19 cellular contexts compared by ENCODE assay signal in the genomic region with DNA sequence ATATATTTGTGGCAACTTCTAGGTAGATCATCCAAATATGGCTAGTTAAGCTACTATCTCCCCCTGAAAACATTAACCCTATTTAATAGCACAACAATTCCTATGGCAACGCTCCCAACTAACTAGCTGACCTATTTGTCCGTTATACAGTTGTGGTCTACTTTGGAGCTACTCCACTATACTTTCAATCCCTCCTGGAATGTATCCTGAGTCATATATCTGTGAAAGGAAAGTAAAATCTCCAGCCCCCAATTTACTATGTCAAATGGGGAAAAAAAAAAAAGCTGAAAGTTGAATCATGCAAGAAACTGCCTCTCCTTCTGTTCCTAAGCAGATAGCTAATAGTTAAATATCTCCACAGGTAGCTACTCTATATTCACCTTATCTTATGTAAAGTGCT.
DNase-seq lines count a peak whose midpoint lies in the region; ATAC-seq, FAIRE-seq and TF ChIP-seq lines count a peak whose summit lies in the region.
"Had no signal": no experiment of that assay in that cellular context is flagged by ENCODE, and none has a peak within 500 bp of the region (broad histone marks: within the 10 kb centered on the region; RNA-seq: fewer than 3 reads in every experiment).

No MANE protein-coding gene starts in this region.

- H3K36me3 ChIP-seq in SK-N-SH (replicated peaks in 1 of 2; ENCODE audit: control insufficient read depth in 1 of 2, insufficient read depth in 2 of 2, low read length in 1 of 2), result no peaks in the 10 kb centered on the region
- H3K36me3 ChIP-seq: spleen, thyroid gland had no signal

- H2AFZ ChIP-seq in SK-N-SH (ENCODE audit: low read depth), result no peak overlapping the region

- H3K9me3 ChIP-seq in SK-N-SH, result no peaks in the 10 kb centered on the region
- H3K9me3 ChIP-seq: spleen, thyroid gland had no signal

- CTCF ChIA-PET in SK-N-SH (lab: Yijun Ruan, JAX), result interaction anchor here (1.0 to 1.3 kb wide), 2 partner anchors 341 to 681 kb away, joined by 4 to 5 read pairs; no protein-coding TSS in a partner anchor

- no peak for TF ChIP-seq CTCF in SK-N-SH (IDR thresholded peaks at IDR 0.05)

- no peak overlapping the region; a peak in 1 of 4 replicates for H3K4me3 ChIP-seq in SK-N-SH (ENCODE audit: low read depth in 2 of 2, low read length in 1 of 2)
- H3K4me3 ChIP-seq: lung, spleen, thyroid gland had no signal

- H3K4me2 ChIP-seq in SK-N-SH, result no peak overlapping the region

- TF ChIP-seq RAD21 in SK-N-SH (IDR thresholded peaks at IDR 0.05; ENCODE audit: low read length), result no peak

- FAIRE-seq in urothelium cell line (lab: Jason Lieb, UNC), result no peak

- H3K9ac ChIP-seq in SK-N-SH, result peak overlapping the region; percentile 29; the same call in 1 of the 2 replicates

- H3K79me2 ChIP-seq in SK-N-SH (ENCODE audit: insufficient read depth), result no peaks in the 10 kb centered on the region

- no peaks in the 10 kb centered on the region for H3K27me3 ChIP-seq in SK-N-SH (ENCODE audit: insufficient read depth)
- H3K27me3 ChIP-seq: spleen, thyroid gland had no signal

- H3K27ac ChIP-seq in SK-N-SH (ENCODE audit: low read depth in 2 of 2, low read length in 1 of 2), result peak overlapping the region in 1 of 2 experiments; percentile 55; a peak in 2 of 4 replicates
- H3K27ac ChIP-seq: spleen, thyroid gland had no signal

- H3K4me1 ChIP-seq in SK-N-SH (ENCODE audit: control insufficient read depth in 1 of 2, insufficient read depth in 2 of 2, low read depth in 1 of 2, low read length in 1 of 2), result peaks cover 0 to 7% of the 10 kb centered on the region in 2 experiments; a peak in 1 of 4 replicates

- no peak for ATAC-seq in HG02610 (IDR thresholded peaks at IDR 0.05; ENCODE audit: unreplicated experiment)
- ATAC-seq: activated CD4-positive, CD25-positive, alpha-beta regulatory T cell treated with anti-CD3 and anti-CD28 coated beads, Interleukin-2, amount 50 U/mL, for 24 hours; activated T-helper 17 cell treated with anti-CD3 and anti-CD28 coated beads, Interleukin-2, amount 50 U/mL, for 72 hours; Right ventricle myocardium inferior had no signal

- peak; percentile 45 for DNase-seq in GM04503 (ENCODE audit: low read depth)
- no peak for DNase-seq in SK-N-SH
- DNase-seq in fibroblast of peridontal ligament (ENCODE audit: extremely low read depth), result peak; percentile 74
- peak; percentile 33 for DNase-seq in urothelium cell line (ENCODE audit: low spot score)
- no peak for DNase-seq in head of caudate nucleus
- no peak for DNase-seq in activated effector memory CD4-positive, alpha-beta T cell treated with anti-CD3 and anti-CD28 coated beads, Interleukin-2, amount 50 U/mL, for 16 hours
- DNase-seq: activated CD8-positive, alpha-beta memory T cell treated with anti-CD3 and anti-CD28 coated beads for 24 hours; anterior cingulate cortex; H7; immature natural killer cell; NCI-H1694; NCI-H446; spleen; thyroid gland had no signal

- H3K9me2 ChIP-seq in SK-N-SH, result no peaks in the 10 kb centered on the region

- no peaks in the 10 kb centered on the region for H4K20me1 ChIP-seq in SK-N-SH (ENCODE audit: insufficient read depth)

- POLR2A ChIA-PET in SK-N-SH (lab: Yijun Ruan, JAX), result no interaction called here

- WGBS in SK-N-SH (ENCODE audit: low lambda C conversion rate), result 53% methylated on average over 2 of the region's 2 CpGs

- intact Hi-C loops in head of caudate nucleus (cut with DNase I), result no loop called here

- peak in 1 of 2 experiments; percentile 55; a peak in 1 of 4 replicates for TF ChIP-seq EP300 in SK-N-SH (IDR thresholded peaks at IDR 0.05; ENCODE audit: borderline replicate concordance in 1 of 2, low read depth in 1 of 2, low read length in 1 of 2)

- peaks cover 8% of the 10 kb centered on the region for H3F3A ChIP-seq in SK-N-SH (replicated peaks; ENCODE audit: insufficient read depth)

TF ChIP-seq in SK-N-SH, 30 proteins besides CTCF, POLR2A, EP300 and RAD21 (continues in another document):
- TF ChIP-seq, protein P1, sequence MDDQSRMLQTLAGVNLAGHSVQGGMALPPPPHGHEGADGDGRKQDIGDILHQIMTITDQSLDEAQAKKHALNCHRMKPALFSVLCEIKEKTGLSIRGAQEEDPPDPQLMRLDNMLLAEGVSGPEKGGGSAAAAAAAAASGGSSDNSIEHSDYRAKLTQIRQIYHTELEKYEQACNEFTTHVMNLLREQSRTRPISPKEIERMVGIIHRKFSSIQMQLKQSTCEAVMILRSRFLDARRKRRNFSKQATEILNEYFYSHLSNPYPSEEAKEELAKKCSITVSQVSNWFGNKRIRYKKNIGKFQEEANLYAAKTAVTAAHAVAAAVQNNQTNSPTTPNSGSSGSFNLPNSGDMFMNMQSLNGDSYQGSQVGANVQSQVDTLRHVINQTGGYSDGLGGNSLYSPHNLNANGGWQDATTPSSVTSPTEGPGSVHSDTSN (IDR thresholded peaks at IDR 0.05), result peak; percentile 37; the same call in 1 of the 2 replicates
- TF ChIP-seq CHD2 (IDR thresholded peaks at IDR 0.05; ENCODE audit: low read length, partially characterized antibody) (no peak), MXI1 (IDR thresholded peaks at IDR 0.05; ENCODE audit: low read depth, low read length) (no peak), TAF1 (IDR thresholded peaks at IDR 0.05; ENCODE audit: borderline replicate concordance, low read depth, low read length) (no peak), MEF2A (IDR thresholded peaks at IDR 0.05; ENCODE audit: borderline replicate concordance, low read depth) (no peak), RXRA (IDR thresholded peaks at IDR 0.05; ENCODE audit: borderline replicate concordance, low read depth) (no peak), SMC3 (IDR thresholded peaks at IDR 0.05; ENCODE audit: low read depth, low read length) (no peak), RCOR1 (IDR thresholded peaks at IDR 0.05; ENCODE audit: low read length) (no peak), POLR2AphosphoS5 (IDR thresholded peaks at IDR 0.05; ENCODE audit: low read depth, low read length) (peak; percentile 21; the same call in 1 of the 2 replicates), GABPA (IDR thresholded peaks at IDR 0.05; ENCODE audit: low read depth) (no peak), JUND (IDR thresholded peaks at IDR 0.05) (peak; percentile 74), YY1 (IDR thresholded peaks at IDR 0.05; ENCODE audit: low read depth) (no peak), TCF12 (IDR thresholded peaks at IDR 0.05) (peak; percentile 66), NRF1 (IDR thresholded peaks at IDR 0.05; ENCODE audit: low read depth, low read length) (no peak)
- TF ChIP-seq, protein P2, sequence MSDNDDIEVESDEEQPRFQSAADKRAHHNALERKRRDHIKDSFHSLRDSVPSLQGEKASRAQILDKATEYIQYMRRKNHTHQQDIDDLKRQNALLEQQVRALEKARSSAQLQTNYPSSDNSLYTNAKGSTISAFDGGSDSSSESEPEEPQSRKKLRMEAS (IDR thresholded peaks at IDR 0.05; ENCODE audit: low read depth), result 0 out of 2 replicates have a peak, but pooled peaks have one; percentile 25
- TF ChIP-seq, protein P3, sequence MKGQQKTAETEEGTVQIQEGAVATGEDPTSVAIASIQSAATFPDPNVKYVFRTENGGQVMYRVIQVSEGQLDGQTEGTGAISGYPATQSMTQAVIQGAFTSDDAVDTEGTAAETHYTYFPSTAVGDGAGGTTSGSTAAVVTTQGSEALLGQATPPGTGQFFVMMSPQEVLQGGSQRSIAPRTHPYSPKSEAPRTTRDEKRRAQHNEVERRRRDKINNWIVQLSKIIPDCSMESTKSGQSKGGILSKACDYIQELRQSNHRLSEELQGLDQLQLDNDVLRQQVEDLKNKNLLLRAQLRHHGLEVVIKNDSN (IDR thresholded peaks at IDR 0.05; ENCODE audit: borderline replicate concordance, low read depth), result no peak
- TF ChIP-seq, protein P4, sequence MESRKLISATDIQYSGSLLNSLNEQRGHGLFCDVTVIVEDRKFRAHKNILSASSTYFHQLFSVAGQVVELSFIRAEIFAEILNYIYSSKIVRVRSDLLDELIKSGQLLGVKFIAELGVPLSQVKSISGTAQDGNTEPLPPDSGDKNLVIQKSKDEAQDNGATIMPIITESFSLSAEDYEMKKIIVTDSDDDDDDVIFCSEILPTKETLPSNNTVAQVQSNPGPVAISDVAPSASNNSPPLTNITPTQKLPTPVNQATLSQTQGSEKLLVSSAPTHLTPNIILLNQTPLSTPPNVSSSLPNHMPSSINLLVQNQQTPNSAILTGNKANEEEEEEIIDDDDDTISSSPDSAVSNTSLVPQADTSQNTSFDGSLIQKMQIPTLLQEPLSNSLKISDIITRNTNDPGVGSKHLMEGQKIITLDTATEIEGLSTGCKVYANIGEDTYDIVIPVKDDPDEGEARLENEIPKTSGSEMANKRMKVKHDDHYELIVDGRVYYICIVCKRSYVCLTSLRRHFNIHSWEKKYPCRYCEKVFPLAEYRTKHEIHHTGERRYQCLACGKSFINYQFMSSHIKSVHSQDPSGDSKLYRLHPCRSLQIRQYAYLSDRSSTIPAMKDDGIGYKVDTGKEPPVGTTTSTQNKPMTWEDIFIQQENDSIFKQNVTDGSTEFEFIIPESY (IDR thresholded peaks at IDR 0.05; ENCODE audit: borderline replicate concordance, low read depth), result no peak
- TF ChIP-seq, protein P5, sequence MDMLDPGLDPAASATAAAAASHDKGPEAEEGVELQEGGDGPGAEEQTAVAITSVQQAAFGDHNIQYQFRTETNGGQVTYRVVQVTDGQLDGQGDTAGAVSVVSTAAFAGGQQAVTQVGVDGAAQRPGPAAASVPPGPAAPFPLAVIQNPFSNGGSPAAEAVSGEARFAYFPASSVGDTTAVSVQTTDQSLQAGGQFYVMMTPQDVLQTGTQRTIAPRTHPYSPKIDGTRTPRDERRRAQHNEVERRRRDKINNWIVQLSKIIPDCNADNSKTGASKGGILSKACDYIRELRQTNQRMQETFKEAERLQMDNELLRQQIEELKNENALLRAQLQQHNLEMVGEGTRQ (IDR thresholded peaks at IDR 0.05; ENCODE audit: borderline replicate concordance, low read depth, low read length), result no peak

Comparison
In these comparisons a context has a peak if more than half of its experiments do, and no peak if none do; other contexts are left out.
1. DNase-seq: peak in GM04503 (single experiment), fibroblast of peridontal ligament (single experiment) and urothelium cell line (single experiment); none in SK-N-SH (single experiment), head of caudate nucleus (0 of 42) and activated effector memory CD4-positive, alpha-beta T cell treated with anti-CD3 and anti-CD28 coated beads, Interleukin-2, amount 50 U/mL, for 16 hours (single experiment).